Comparison of ENCODE assay signal across 17 cellular contexts in genomic region chr1:112527266-112528010, GRCh38. TPM values are rescaled to one million over a fixed set of nuclear protein-coding genes. Genes with fewer than 3 reads are reported as not detected.
DNase-seq lines count a peak whose midpoint lies in the region; TF ChIP-seq lines count a peak whose summit lies in the region.
"Had no signal": no experiment of that assay in that cellular context is flagged by ENCODE, and none has a peak within 500 bp of the region (broad histone marks: within the 10 kb centered on the region; RNA-seq: fewer than 3 reads in every experiment).

No MANE protein-coding gene starts in this region.

- DNase-seq in Caki2 (ENCODE audit: low read depth) (peak; percentile 44), cardiac fibroblast (ENCODE audit: low read depth in 2 of 2) (peak; percentile 37 to 75), kidney tubule cell (ENCODE audit: low spot score) (peak; percentile 92), NCI-H748 treated with DMSO at 0.1 percent for 48 hours (lab: John Stamatoyannopoulos, UW) (no peak), A673 (ENCODE audit: low spot score) (no peak), substantia nigra (lab: John Stamatoyannopoulos, UW) (no peak), NCI-H2227 (lab: John Stamatoyannopoulos, UW; ENCODE audit: unreplicated experiment) (no peak)
- DNase-seq: activated CD4-positive, alpha-beta T cell treated with anti-CD3 and anti-CD28 coated beads for 1 hour; activated naive CD4-positive, alpha-beta T cell treated with anti-CD3 and anti-CD28 coated beads, Interleukin-2, amount 50 U/mL, for 16 hours; CD8-positive, alpha-beta memory T cell; GDM1; left colon; MM.1S; NCI-H1930; NCI-H774 had no signal

- H3K27ac ChIP-seq in A673 (ENCODE audit: low read depth, low read length, poor library complexity, severe bottlenecking) (no peak overlapping the region), substantia nigra (ENCODE audit: low read depth, low read length, poor library complexity, severe bottlenecking) (no peak overlapping the region)
- H3K27ac ChIP-seq: RWPE1 had no signal

- H3K4me1 ChIP-seq in A673 (ENCODE audit: insufficient read depth, low read length, poor library complexity, severe bottlenecking), result peaks cover 16% of the 10 kb centered on the region

- H3K9me3 ChIP-seq in A673 (ENCODE audit: low read depth, low read length, poor library complexity, severe bottlenecking), result no peaks in the 10 kb centered on the region

- TF ChIP-seq EP300 in Ishikawa (IDR thresholded peaks at IDR 0.05; ENCODE audit: borderline replicate concordance), result no peak

- no TSS peak for BruUV-seq in A673 (replicated peaks; lab: Mats Ljungman, UMichigan)

- TF ChIP-seq RAD21 in Ishikawa (IDR thresholded peaks at IDR 0.05; ENCODE audit: low read depth), result no peak

- intact Hi-C loops in A673 (cut with micrococcal nuclease; ENCODE audit: unreplicated experiment), result no loop called here

- CTCF ChIA-PET in A673 (lab: Charles Lee), result no interaction called here

- H3K36me3 ChIP-seq in A673 (ENCODE audit: insufficient read depth, low read length, poor library complexity, severe bottlenecking), result no peaks in the 10 kb centered on the region

- H3K4me3 ChIP-seq in cardiac fibroblast (replicated peaks in 1 of 2; ENCODE audit: low read depth in 2 of 2, low read length in 2 of 2), result no peak overlapping the region
- H3K4me3 ChIP-seq in A673 (ENCODE audit: low read depth, low read length, poor library complexity, severe bottlenecking), result no peak overlapping the region

- POLR2A ChIA-PET in A673 (lab: Charles Lee; ENCODE audit: low non-redundant PET), result no interaction called here

- in situ Hi-C loops in Caki2 (cut with HindIII; ENCODE audit: low pct_unique_long_range_greater_than_20kb, low sequenced_read_pairs), result no loop called here

- TF ChIP-seq CTCF in cardiac fibroblast (IDR thresholded peaks at IDR 0.05; ENCODE audit: low read depth, low read length), result no peak
- no peak for TF ChIP-seq CTCF in A673 (conservative IDR thresholded peaks at IDR 0.05; ENCODE audit: low read depth, low read length)

- H3K27me3 ChIP-seq in A673 (replicated peaks; ENCODE audit: insufficient read depth, low read depth, low read length, poor library complexity), result no peaks in the 10 kb centered on the region

TF ChIP-seq in Ishikawa, 13 proteins besides CTCF, POLR2A, EP300 and RAD21:
- TF ChIP-seq TEAD4 (IDR thresholded peaks at IDR 0.05) (peak; percentile 38; the same call in 1 of the 2 replicates), MAX (IDR thresholded peaks at IDR 0.05) (no peak)

RNA-seq across cellular contexts. Expression of gene WNT2B, which starts 18.7 kb away (rescaled TPM):
- 0.23 and 0.37 TPM in 2 replicates for total RNA-seq in Caki2 (2014; rRNA removed; shearing (Covaris generic); ENCODE audit: low replicate concordance)
- total RNA-seq in A673 (2021), result 0.32 and 0.52 TPM in 2 replicates

Comparison
In these comparisons a context has a peak if more than half of its experiments do, and no peak if none do; other contexts are left out.
1. DNase-seq: peak in Caki2 (single experiment), cardiac fibroblast (2 of 2) and kidney tubule cell (single experiment); none in NCI-H748 treated with DMSO at 0.1 percent for 48 hours (single experiment), A673 (single experiment), substantia nigra (0 of 49) and NCI-H2227 (single experiment).